In the genomic region with DNA sequence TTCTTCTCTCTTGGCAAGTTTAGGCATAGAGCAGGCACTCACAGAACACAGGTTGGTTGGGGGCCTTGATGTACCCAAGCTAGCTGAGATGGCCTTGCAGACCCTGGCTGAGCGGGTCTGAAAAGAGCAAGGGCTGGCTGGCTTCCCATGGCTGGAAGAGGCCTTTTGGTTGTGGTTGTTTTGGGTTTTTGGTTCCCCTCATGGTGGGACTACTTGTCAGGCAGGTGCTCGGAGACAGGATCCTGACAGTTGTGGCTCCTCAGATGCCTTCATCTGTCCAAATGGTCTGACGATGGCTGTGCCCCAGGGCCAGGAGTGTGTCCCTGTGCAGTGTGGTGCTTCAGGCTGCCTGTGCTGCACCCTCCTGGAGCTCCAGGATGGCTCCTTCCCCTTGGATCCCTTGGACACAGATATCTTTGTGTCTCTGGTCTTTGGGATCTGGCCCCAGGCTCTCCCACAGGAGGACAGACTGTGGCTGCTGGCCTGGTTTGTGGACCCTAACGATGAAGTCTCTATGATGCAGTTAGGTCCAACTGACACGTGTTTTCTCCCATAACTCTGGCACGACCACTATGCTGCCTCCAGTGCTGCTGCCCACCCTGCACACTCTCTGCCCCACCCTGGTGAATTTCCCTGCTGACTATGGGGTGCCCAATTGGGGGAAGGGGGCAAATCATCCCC, we compare ENCODE assay signal across 17 cellular contexts.
"Had no signal": no experiment of that assay in that cellular context is flagged by ENCODE, and none has a peak within 500 bp of the region (broad histone marks: within the 10 kb centered on the region; RNA-seq: fewer than 3 reads in every experiment).

No MANE protein-coding gene starts in this region.

- DNase-seq: colonic mucosa; effector CD8-positive, alpha-beta T cell; gastrocnemius medialis; heart right ventricle; naive B cell; nephron progenitor cell; posterior cingulate gyrus; small intestine; stimulated activated CD4-positive, alpha-beta T cell treated with anti-CD3 and anti-CD28 coated beads, Interleukin-2, amount 100 ng/mL, for 48 hours; stimulated activated naive CD8-positive, alpha-beta T cell treated with anti-CD3 and anti-CD28 coated beads, Interleukin-15, amount 100 ng/mL, for 72 hours; transverse colon had no signal

- ATAC-seq: esophagus mucosa; gastrocnemius medialis; left lobe of liver; stimulated activated memory B cell treated with anti-CD40 and anti-IgM and Interleukin-4, amounts not matched to agents 10 μg/mL and 1 μg/mL and 100 μg/mL, for 72 hours; stimulated activated naive CD8-positive, alpha-beta T cell treated with anti-CD3 and anti-CD28 coated beads, Interleukin-15, amount 100 ng/mL, for 72 hours had no signal

- H3K36me3 ChIP-seq: colonic mucosa, gastrocnemius medialis, heart right ventricle, neutrophil, right atrium auricular region, thoracic aorta, transverse colon had no signal

- H3K27ac ChIP-seq: colonic mucosa, gastrocnemius medialis, heart right ventricle, neutrophil, right atrium auricular region, thoracic aorta, transverse colon had no signal

- H3K36me3 Mint-ChIP-seq: naive B cell; stimulated activated memory B cell treated with anti-CD40 and anti-IgM and Interleukin-4, amounts not matched to agents 10 μg/mL and 1 μg/mL and 100 μg/mL, for 72 hours had no signal

- H3K4me3 Mint-ChIP-seq: naive B cell; nephron progenitor cell; stimulated activated memory B cell treated with anti-CD40 and anti-IgM and Interleukin-4, amounts not matched to agents 10 μg/mL and 1 μg/mL and 100 μg/mL, for 72 hours; stimulated activated naive CD8-positive, alpha-beta T cell treated with anti-CD3 and anti-CD28 coated beads, Interleukin-15, amount 100 ng/mL, for 72 hours had no signal

- H3K4me3 ChIP-seq: colonic mucosa, gastrocnemius medialis, heart right ventricle, right atrium auricular region, thoracic aorta, transverse colon had no signal

- H3K27me3 Mint-ChIP-seq: stimulated activated memory B cell treated with anti-CD40 and anti-IgM and Interleukin-4, amounts not matched to agents 10 μg/mL and 1 μg/mL and 100 μg/mL, for 72 hours had no signal

- H3K9me3 Mint-ChIP-seq: nephron progenitor cell; stimulated activated memory B cell treated with anti-CD40 and anti-IgM and Interleukin-4, amounts not matched to agents 10 μg/mL and 1 μg/mL and 100 μg/mL, for 72 hours had no signal

- H3K9me3 ChIP-seq: colonic mucosa, gastrocnemius medialis, heart right ventricle, neutrophil, right atrium auricular region, thoracic aorta, transverse colon had no signal

- H3K27me3 ChIP-seq: colonic mucosa, gastrocnemius medialis, heart right ventricle, right atrium auricular region, transverse colon had no signal

- H3K4me1 Mint-ChIP-seq: stimulated activated naive CD8-positive, alpha-beta T cell treated with anti-CD3 and anti-CD28 coated beads, Interleukin-15, amount 100 ng/mL, for 72 hours had no signal

- H3K27ac Mint-ChIP-seq: naive B cell; nephron progenitor cell; stimulated activated memory B cell treated with anti-CD40 and anti-IgM and Interleukin-4, amounts not matched to agents 10 μg/mL and 1 μg/mL and 100 μg/mL, for 72 hours had no signal

- H3K4me1 ChIP-seq: colonic mucosa had no signal
